In the genomic region with DNA sequence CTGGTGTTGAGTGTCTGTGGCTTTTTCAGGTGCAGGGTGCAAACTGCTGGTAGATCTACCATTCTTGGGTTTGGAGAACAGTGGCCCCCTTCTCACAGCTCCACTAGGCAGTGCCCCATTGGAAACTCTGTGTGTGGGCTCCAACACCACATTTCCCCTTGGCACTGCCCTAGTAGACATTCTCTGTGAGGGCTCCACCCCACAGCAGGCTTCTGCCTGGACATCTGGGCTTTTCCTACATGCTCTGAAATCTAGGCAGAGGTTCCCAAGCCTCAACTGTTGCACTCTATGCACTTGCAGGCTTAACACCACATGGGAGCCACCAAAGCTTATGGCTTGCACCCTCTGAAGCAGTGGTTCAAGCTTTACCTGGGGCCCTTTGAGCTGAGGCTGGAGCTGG, we compare ENCODE assay signal across 23 cellular contexts.
"Had no signal": no experiment of that assay in that cellular context is flagged by ENCODE, and none has a peak within 500 bp of the region (broad histone marks: within the 10 kb centered on the region; RNA-seq: fewer than 3 reads in every experiment).

No MANE protein-coding gene starts in this region.

- H3K27me3 ChIP-seq: colonic mucosa, transverse colon, upper lobe of right lung, vagina had no signal

- H3K27ac Mint-ChIP-seq: dendritic cell treated with granulocyte-macrophage colony-stimulating factor and Interleukin-4, amounts not matched to agents 40 ng/mL and 50 ng/mL, for 4 days; immature natural killer cell; naive thymus-derived CD8-positive, alpha-beta T cell; nephron progenitor cell; stimulated activated memory B cell treated with anti-CD40 and anti-IgM and Interleukin-4, amounts not matched to agents 10 μg/mL and 1 μg/mL and 100 μg/mL, for 72 hours had no signal

- H3K36me3 ChIP-seq: colonic mucosa, left ventricle myocardium inferior, lower lobe of right lung, prostate gland, spleen, transverse colon, upper lobe of right lung, vagina had no signal

- H3K4me3 ChIP-seq: colonic mucosa, left ventricle myocardium inferior, lower lobe of right lung, prostate gland, skin epidermis, spleen, transverse colon, upper lobe of right lung, vagina had no signal

- H3K36me3 Mint-ChIP-seq: stimulated activated memory B cell treated with anti-CD40 and anti-IgM and Interleukin-4, amounts not matched to agents 10 μg/mL and 1 μg/mL and 100 μg/mL, for 72 hours had no signal

- H3K4me1 Mint-ChIP-seq: immature natural killer cell; naive thymus-derived CD8-positive, alpha-beta T cell; stimulated activated memory B cell treated with anti-CD40 and anti-IgM and Interleukin-4, amounts not matched to agents 10 μg/mL and 1 μg/mL and 100 μg/mL, for 72 hours had no signal

- H3K4me3 Mint-ChIP-seq: dendritic cell treated with granulocyte-macrophage colony-stimulating factor and Interleukin-4, amounts not matched to agents 40 ng/mL and 50 ng/mL, for 4 days; immature natural killer cell; naive thymus-derived CD8-positive, alpha-beta T cell; nephron progenitor cell; stimulated activated memory B cell treated with anti-CD40 and anti-IgM and Interleukin-4, amounts not matched to agents 10 μg/mL and 1 μg/mL and 100 μg/mL, for 72 hours had no signal

- H3K4me1 ChIP-seq: colonic mucosa, left ventricle myocardium inferior, lower lobe of right lung, prostate gland, spleen, transverse colon, upper lobe of right lung, vagina had no signal

- DNase-seq: colonic mucosa; effector CD8-positive, alpha-beta T cell; hypothalamus; immature natural killer cell; islet precursor cell; kidney glomerular epithelial cell; left colon; left ventricle myocardium inferior; lower lobe of right lung; naive thymus-derived CD8-positive, alpha-beta T cell; nephron progenitor cell; nucleus accumbens; right cardiac atrium; spleen; stimulated activated CD4-positive, alpha-beta T cell treated with anti-CD3 and anti-CD28 coated beads, Interleukin-4, amount 100 ng/mL, for 4 hours; stimulated activated naive CD8-positive, alpha-beta T cell treated with anti-CD3 and anti-CD28 coated beads, Interleukin-15, Interleukin-2, amounts not matched to agents 100 U/mL and 50 U/mL, for 24 hours; transverse colon; upper lobe of right lung had no signal

- H3K27ac ChIP-seq: colonic mucosa, left ventricle myocardium inferior, lower lobe of right lung, prostate gland, skin epidermis, spleen, transverse colon, upper lobe of right lung, vagina had no signal

- H3K9me3 ChIP-seq: colonic mucosa, prostate gland had no signal
